9 cellular contexts compared by ENCODE assay signal in the genomic region with DNA sequence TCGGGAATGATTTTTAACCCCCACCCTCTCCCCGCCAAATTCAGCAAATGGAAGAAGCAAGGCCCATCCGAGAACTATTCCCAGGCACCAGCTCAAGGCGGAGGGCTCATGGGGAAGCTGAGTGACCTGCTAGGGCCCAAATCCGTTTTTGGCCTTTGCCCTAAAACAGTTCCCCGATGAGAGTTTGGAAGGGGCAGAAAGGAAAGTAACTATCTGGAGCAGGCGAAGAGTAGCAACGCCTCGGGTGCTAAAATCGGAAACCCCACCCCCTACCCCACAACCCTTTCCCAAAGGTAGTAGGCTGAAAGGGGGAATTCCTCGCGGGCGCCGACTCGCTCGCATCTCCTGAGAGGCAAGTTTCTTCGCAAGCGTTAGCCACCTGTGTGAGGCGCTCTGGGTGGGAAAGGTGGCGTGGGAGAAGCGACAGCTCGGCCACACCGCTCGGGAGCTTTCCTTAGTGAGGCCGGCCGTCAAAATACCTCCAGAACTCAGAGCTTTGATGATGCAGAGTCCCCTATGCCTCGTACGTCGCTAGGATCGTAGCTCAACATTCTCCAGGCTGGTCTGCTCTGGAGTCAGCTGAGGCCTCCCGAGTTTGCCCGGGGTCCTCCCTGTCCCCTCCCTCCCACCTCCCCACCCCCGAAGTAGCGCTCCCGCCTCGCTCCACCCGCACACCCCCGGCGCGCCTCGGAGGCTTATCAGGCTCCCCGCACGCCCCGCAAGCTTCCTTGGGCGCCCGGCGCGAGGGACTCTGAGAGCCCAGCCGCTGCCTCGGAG. TPM values are rescaled to one million over a fixed set of nuclear protein-coding genes. Genes with fewer than 3 reads are reported as not detected.
DNase-seq lines count a peak whose midpoint lies in the region; ATAC-seq and TF ChIP-seq lines count a peak whose summit lies in the region.
"Had no signal": no experiment of that assay in that cellular context is flagged by ENCODE, and none has a peak within 500 bp of the region (broad histone marks: within the 10 kb centered on the region; RNA-seq: fewer than 3 reads in every experiment).

No MANE protein-coding gene starts in this region.

- DNase-seq in NCI-H345 (lab: John Stamatoyannopoulos, UW), result peak; percentile 41
- no peak for DNase-seq in NCI-H345 treated with DMSO at 0.1 percent for 48 hours (lab: John Stamatoyannopoulos, UW; ENCODE audit: unreplicated experiment)
- peak; percentile 13 for DNase-seq in globus pallidus (ENCODE audit: low spot score)
- no peak for DNase-seq in neural progenitor cell (ENCODE audit: low spot score)
- no peak for DNase-seq in KBM-7
- DNase-seq: CD4-positive, CD25-positive, alpha-beta regulatory T cell had no signal

- no peaks in the 10 kb centered on the region for H3K36me3 Mint-ChIP-seq in neural progenitor cell
- H3K36me3 Mint-ChIP-seq: CD4-positive, CD25-positive, alpha-beta regulatory T cell had no signal

- H3K9ac ChIP-seq in neural progenitor cell, result peak overlapping the region; percentile 6

- no peak for TF ChIP-seq CTCF in WI38 (IDR thresholded peaks at IDR 0.05; ENCODE audit: low read depth, low read length)
- no peak for TF ChIP-seq CTCF in neural progenitor cell (IDR thresholded peaks at IDR 0.05)

- ATAC-seq in GM19328 (IDR thresholded peaks at IDR 0.05; ENCODE audit: unreplicated experiment) (no peak), GM18861 (IDR thresholded peaks at IDR 0.05; ENCODE audit: unreplicated experiment) (no peak)

- H3K27ac Mint-ChIP-seq in neural progenitor cell, result no peak overlapping the region
- H3K27ac Mint-ChIP-seq: CD4-positive, CD25-positive, alpha-beta regulatory T cell had no signal

- peaks cover 35% of the 10 kb centered on the region for H3K79me2 ChIP-seq in neural progenitor cell (ENCODE audit: low read depth)

- peaks cover 10% of the 10 kb centered on the region for H3K27me3 Mint-ChIP-seq in neural progenitor cell (ENCODE audit: insufficient read depth, low read depth)

- no peaks in the 10 kb centered on the region for H3K36me3 ChIP-seq in neural progenitor cell

- H3F3A ChIP-seq in neural progenitor cell (ENCODE audit: low read depth), result peaks cover 31% of the 10 kb centered on the region

- H3K27ac ChIP-seq in neural progenitor cell, result peak overlapping the region; percentile 81

- H3K4me3 ChIP-seq in WI38 (ENCODE audit: low read depth, low read length) (peak overlapping the region; percentile 83), neural progenitor cell (peak overlapping the region; percentile 73)

- peaks cover 21% of the 10 kb centered on the region for H3K4me1 Mint-ChIP-seq in neural progenitor cell

- H3K9me3 ChIP-seq in neural progenitor cell (ENCODE audit: low read depth), result no peaks in the 10 kb centered on the region

- peak overlapping the region; percentile 99 for H3K4me3 Mint-ChIP-seq in neural progenitor cell
- H3K4me3 Mint-ChIP-seq: CD4-positive, CD25-positive, alpha-beta regulatory T cell had no signal

- H3K4me1 ChIP-seq in neural progenitor cell, result peaks cover 36% of the 10 kb centered on the region

- H3K4me2 ChIP-seq in neural progenitor cell, result peak overlapping the region; percentile 96

- no peaks in the 10 kb centered on the region for H3K9me3 Mint-ChIP-seq in neural progenitor cell

- in situ Hi-C loops in KBM-7 (cut with MboI; ENCODE audit: low pct_unique_long_range_greater_than_20kb, low sequenced_read_pairs), result no loop called here

- peaks cover 9% of the 10 kb centered on the region for H3K27me3 ChIP-seq in neural progenitor cell

- no peaks in the 10 kb centered on the region for H4K20me1 ChIP-seq in neural progenitor cell (ENCODE audit: low read depth)

- peak overlapping the region; percentile 96 for H2AFZ ChIP-seq in neural progenitor cell (replicated peaks)

RNA-seq across cellular contexts. Expression of gene PRKG1, which starts 0.6 kb away (rescaled TPM):
- 22.7 and 26.4 TPM in 2 replicates for total RNA-seq in neural progenitor cell (ENCODE audit: low replicate concordance)

Comparison
In these comparisons a context has a peak if more than half of its experiments do, and no peak if none do; other contexts are left out.
1. DNase-seq: peak in NCI-H345 (single experiment) and globus pallidus (single experiment); none in NCI-H345 treated with DMSO at 0.1 percent for 48 hours (single experiment), neural progenitor cell (single experiment) and KBM-7 (single experiment).